ENCODE assay signal across 8 cellular contexts in the genomic region with DNA sequence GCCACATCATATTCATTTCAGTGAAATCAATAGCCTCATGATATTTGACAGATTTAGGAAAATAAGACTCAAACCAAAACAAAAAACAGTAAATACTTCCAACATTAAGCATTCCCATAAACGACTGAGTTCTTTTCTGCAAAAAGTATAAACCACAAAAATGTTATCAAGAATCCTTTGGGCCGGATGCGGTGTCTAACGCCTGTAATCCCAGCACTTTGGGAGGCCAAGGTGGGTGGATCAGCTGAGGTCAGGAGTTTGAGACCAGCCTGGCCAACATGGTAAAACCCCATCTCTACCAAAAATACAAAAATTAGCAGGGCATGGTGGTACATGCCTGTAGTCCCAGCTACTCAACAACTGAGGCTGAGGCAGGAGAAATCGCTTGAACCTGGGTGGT. TPM values are rescaled to one million over a fixed set of nuclear protein-coding genes. Genes with fewer than 3 reads are reported as not detected.
DNase-seq lines count a peak whose midpoint lies in the region; ATAC-seq and TF ChIP-seq lines count a peak whose summit lies in the region.
"Not testable (repeated sequence)": the region's sequence is repeated elsewhere in the genome, so short reads cannot be mapped to it uniquely, and the experiment has no call there.

No MANE protein-coding gene starts in this region.

- not testable (repeated sequence) for ATAC-seq in CD8-positive, alpha-beta T cell; activated T-cell treated with anti-CD3 and anti-CD28 coated beads, Interleukin-2, amount 50 U/mL, for 72 hours (replicated peaks in 1 of 2); naive B cell (ENCODE audit: low read depth in 2 of 2); stimulated activated naive B cell treated with anti-CD40 and anti-IgM and Interleukin-4, amounts not matched to agents 10 μg/mL and 1 μg/mL and 100 μg/mL, for 72 hours (replicated peaks)

- H3K36me3 ChIP-seq in CD8-positive, alpha-beta T cell (ENCODE audit: insufficient read depth, low read length), result not testable (repeated sequence)
- H3K36me3 ChIP-seq in endodermal cell (ENCODE audit: control insufficient read depth, insufficient read depth, low read length), result peaks cover 44% of the 10 kb centered on the region

- 94 to 100% methylated on average over 4 to 5 of the region's 5 CpGs for WGBS in endodermal cell (ENCODE audit: insufficient coverage in 1 of 2, insufficient read length in 1 of 2), 2 experiments

- peaks cover 46% of the 10 kb centered on the region for H3K36me3 Mint-ChIP-seq in CD8-positive, alpha-beta T cell
- H3K36me3 Mint-ChIP-seq in T-helper 2 cell treated with Interferon-gamma antibody and Interleukin-4, amounts not matched to agents 5 μg/mL and 100 μg/mL, for 36 hours (ENCODE audit: low read depth), result peaks cover 52% of the 10 kb centered on the region
- peaks cover 14 to 45% of the 10 kb centered on the region in 2 donors for H3K36me3 Mint-ChIP-seq in activated T-cell treated with anti-CD3 and anti-CD28 coated beads, Interleukin-2, amount 50 U/mL, for 72 hours (ENCODE audit: insufficient read depth in 2 of 2)
- peaks cover 30% of the 10 kb centered on the region for H3K36me3 Mint-ChIP-seq in endodermal cell (ENCODE audit: low read depth)
- not testable (repeated sequence) for H3K36me3 Mint-ChIP-seq in naive B cell
- H3K36me3 Mint-ChIP-seq in stimulated activated naive B cell treated with anti-CD40 and anti-IgM and Interleukin-4, amounts not matched to agents 10 μg/mL and 1 μg/mL and 100 μg/mL, for 72 hours, result peaks cover 25 to 36% of the 10 kb centered on the region in 2 donors

- not testable (repeated sequence) for H3K9ac ChIP-seq in endodermal cell (ENCODE audit: extremely low read depth, low read length, poor library complexity, severe bottlenecking)

- CTCF ChIA-PET in CD8-positive, alpha-beta T cell (lab: Charles Lee), result interaction anchor here (1.3 kb wide), 1 partner anchor 287 kb away, joined by 4 read pairs; the partner anchor contains the start of gene ARPC3

- POLR2A ChIA-PET in CD8-positive, alpha-beta T cell (lab: Charles Lee), result not testable (repeated sequence)

- H3K4me1 Mint-ChIP-seq in CD8-positive, alpha-beta T cell (ENCODE audit: low read depth), result peaks cover 71% of the 10 kb centered on the region
- H3K4me1 Mint-ChIP-seq in T-helper 2 cell treated with Interferon-gamma antibody and Interleukin-4, amounts not matched to agents 5 μg/mL and 100 μg/mL, for 36 hours (ENCODE audit: low read depth), result peaks cover 55% of the 10 kb centered on the region
- peaks cover 86% of the 10 kb centered on the region for H3K4me1 Mint-ChIP-seq in activated T-cell treated with anti-CD3 and anti-CD28 coated beads, Interleukin-2, amount 50 U/mL, for 72 hours (ENCODE audit: low read depth)
- H3K4me1 Mint-ChIP-seq in endodermal cell (peaks cover 46% of the 10 kb centered on the region), naive B cell (peaks cover 34 to 83% (median 69%) of the 10 kb centered on the region in 3 donors)
- H3K4me1 Mint-ChIP-seq in stimulated activated naive B cell treated with anti-CD40 and anti-IgM and Interleukin-4, amounts not matched to agents 10 μg/mL and 1 μg/mL and 100 μg/mL, for 72 hours, result peaks cover 34 to 79% of the 10 kb centered on the region in 2 donors

- intact Hi-C loops in CD8-positive, alpha-beta T cell (cut with DNase I, micrococcal nuclease), result not testable (repeated sequence)

- peak overlapping the region; percentile 29 for H3K4me3 Mint-ChIP-seq in CD8-positive, alpha-beta T cell
- H3K4me3 Mint-ChIP-seq in T-helper 2 cell treated with Interferon-gamma antibody and Interleukin-4, amounts not matched to agents 5 μg/mL and 100 μg/mL, for 36 hours, result peak overlapping the region; percentile 24
- H3K4me3 Mint-ChIP-seq in activated T-cell treated with anti-CD3 and anti-CD28 coated beads, Interleukin-2, amount 50 U/mL, for 72 hours, result peak overlapping the region; percentile 50 to 64
- H3K4me3 Mint-ChIP-seq in endodermal cell, result not testable (repeated sequence)
- peak overlapping the region in 2 of 8 donors; percentile 19 to 67 for H3K4me3 Mint-ChIP-seq in naive B cell
- peak overlapping the region in 1 of 2 donors; percentile 35 for H3K4me3 Mint-ChIP-seq in stimulated activated naive B cell treated with anti-CD40 and anti-IgM and Interleukin-4, amounts not matched to agents 10 μg/mL and 1 μg/mL and 100 μg/mL, for 72 hours

- not testable (repeated sequence) for TF ChIP-seq CTCF in CD8-positive, alpha-beta T cell (IDR thresholded peaks at IDR 0.05); endodermal cell (conservative IDR thresholded peaks at IDR 0.05)

- H3K9me3 ChIP-seq in CD8-positive, alpha-beta T cell (ENCODE audit: low read length); endodermal cell (ENCODE audit: control insufficient read depth, low read length): not testable (repeated sequence)

- H3K4me1 ChIP-seq in CD8-positive, alpha-beta T cell (ENCODE audit: insufficient read depth, low read length), result peaks cover 62% of the 10 kb centered on the region
- peaks cover 11% of the 10 kb centered on the region for H3K4me1 ChIP-seq in endodermal cell (ENCODE audit: control insufficient read depth, insufficient read depth, low read length)

- peak overlapping the region; percentile 27 for H3K27ac Mint-ChIP-seq in CD8-positive, alpha-beta T cell
- H3K27ac Mint-ChIP-seq in T-helper 2 cell treated with Interferon-gamma antibody and Interleukin-4, amounts not matched to agents 5 μg/mL and 100 μg/mL, for 36 hours; endodermal cell: not testable (repeated sequence)
- H3K27ac Mint-ChIP-seq in activated T-cell treated with anti-CD3 and anti-CD28 coated beads, Interleukin-2, amount 50 U/mL, for 72 hours, result peak overlapping the region; percentile 83
- peak overlapping the region in 4 of 6 donors; percentile 24 to 92 (median 76) for H3K27ac Mint-ChIP-seq in naive B cell
- H3K27ac Mint-ChIP-seq in stimulated activated naive B cell treated with anti-CD40 and anti-IgM and Interleukin-4, amounts not matched to agents 10 μg/mL and 1 μg/mL and 100 μg/mL, for 72 hours, result peak overlapping the region; percentile 59

- H3K27ac ChIP-seq in CD8-positive, alpha-beta T cell (ENCODE audit: low read depth, low read length); endodermal cell (ENCODE audit: low read depth, low read length): not testable (repeated sequence)

- H3K27me3 ChIP-seq in CD8-positive, alpha-beta T cell (ENCODE audit: insufficient read depth, low read length); endodermal cell (ENCODE audit: control insufficient read depth, insufficient read depth, low read length, poor library complexity, severe bottlenecking): not testable (repeated sequence)

- DNase-seq in CD8-positive, alpha-beta T cell; T-helper 2 cell treated with Interferon-gamma antibody and Interleukin-4, amounts not matched to agents 5 μg/mL and 100 μg/mL, for 36 hours (ENCODE audit: low spot score); activated T-cell treated with anti-CD3 and anti-CD28 coated beads, Interleukin-2, amount 50 U/mL, for 72 hours; naive B cell; stimulated activated naive B cell treated with anti-CD40 and anti-IgM and Interleukin-4, amounts not matched to agents 10 μg/mL and 1 μg/mL and 100 μg/mL, for 72 hours: not testable (repeated sequence)
- DNase-seq in LHCN-M2 (ENCODE audit: low read depth), result peak; percentile 51
- DNase-seq in amniotic epithelial cell (ENCODE audit: low read depth), result peak; percentile 69
- peak; percentile 5 for DNase-seq in endodermal cell

- H3K4me3 ChIP-seq in CD8-positive, alpha-beta T cell (ENCODE audit: low read depth, low read length); endodermal cell (ENCODE audit: low read length): not testable (repeated sequence)

- H3K27me3 Mint-ChIP-seq in CD8-positive, alpha-beta T cell (ENCODE audit: low read depth); T-helper 2 cell treated with Interferon-gamma antibody and Interleukin-4, amounts not matched to agents 5 μg/mL and 100 μg/mL, for 36 hours (ENCODE audit: low read depth); activated T-cell treated with anti-CD3 and anti-CD28 coated beads, Interleukin-2, amount 50 U/mL, for 72 hours (ENCODE audit: low read depth); endodermal cell (ENCODE audit: insufficient read depth); naive B cell; stimulated activated naive B cell treated with anti-CD40 and anti-IgM and Interleukin-4, amounts not matched to agents 10 μg/mL and 1 μg/mL and 100 μg/mL, for 72 hours: not testable (repeated sequence)

- not testable (repeated sequence) for H3K9me3 Mint-ChIP-seq in CD8-positive, alpha-beta T cell; T-helper 2 cell treated with Interferon-gamma antibody and Interleukin-4, amounts not matched to agents 5 μg/mL and 100 μg/mL, for 36 hours; activated T-cell treated with anti-CD3 and anti-CD28 coated beads, Interleukin-2, amount 50 U/mL, for 72 hours; endodermal cell; naive B cell; stimulated activated naive B cell treated with anti-CD40 and anti-IgM and Interleukin-4, amounts not matched to agents 10 μg/mL and 1 μg/mL and 100 μg/mL, for 72 hours

RNA-seq across cellular contexts. Expression of gene PPP1CC, which starts 5.7 kb away (rescaled TPM):
- total RNA-seq in CD8-positive, alpha-beta T cell, result 100 to 1,000 TPM; 147 to 158 TPM
- total RNA-seq in LHCN-M2 (2014; rRNA removed) (147 and 158 TPM in 2 replicates), endodermal cell (100 to 1,000 TPM; 179 to 201 TPM)
- 69.3 TPM for polyA plus RNA-seq in LHCN-M2 (2012)
- total RNA-seq in activated T-cell treated with anti-CD3 and anti-CD28 coated beads, Interleukin-2, amount 50 U/mL, for 72 hours, result 100 to 1,000 TPM; 302 to 332 TPM
- 278 TPM for polyA plus RNA-seq in endodermal cell (2013, experiment 1 of 2)
- polyA plus RNA-seq in endodermal cell (2013, experiment 2 of 2), result 253 TPM
- 100 to 1,000 TPM; 198 to 315 (median 216) TPM for polyA plus RNA-seq in naive B cell (ENCODE audit: low read depth in 6 of 6)

RNA-seq across cellular contexts. Expression of gene HVCN1, which starts 48.1 kb away (rescaled TPM):
- total RNA-seq in CD8-positive, alpha-beta T cell, result 1 to 10 TPM; 3.0 to 3.8 TPM
- total RNA-seq in LHCN-M2 (2014; rRNA removed), result 4.3 and 4.9 TPM in 2 replicates
- 4.5 TPM for polyA plus RNA-seq in LHCN-M2 (2012)
- total RNA-seq in activated T-cell treated with anti-CD3 and anti-CD28 coated beads, Interleukin-2, amount 50 U/mL, for 72 hours, result 10 to 100 TPM; 10.5 to 12.8 TPM
- total RNA-seq in endodermal cell, result 1 to 10 TPM; 8.8 to 9.5 TPM
- 9.3 TPM for polyA plus RNA-seq in endodermal cell (2013, experiment 1 of 2)
- polyA plus RNA-seq in endodermal cell (2013, experiment 2 of 2), result 7.7 TPM
- 100 to 1,000 TPM; 654 to 887 (median 845) TPM for polyA plus RNA-seq in naive B cell (ENCODE audit: low read depth in 6 of 6)
